8 cellular contexts compared by ENCODE assay signal in genomic region chr9:137034709-137035506, GRCh38. TPM values are rescaled to one million over a fixed set of nuclear protein-coding genes. Genes with fewer than 3 reads are reported as not detected.
DNase-seq lines count a peak whose midpoint lies in the region; ATAC-seq and TF ChIP-seq lines count a peak whose summit lies in the region.

No MANE protein-coding gene starts in this region.

- H3K4me3 ChIP-seq in GM12865 (ENCODE audit: low read depth, low read length) (peak overlapping the region; percentile 1; the same call in 1 of the 2 replicates), coronary artery (peak overlapping the region; percentile 30), lower leg skin (ENCODE audit: low read depth, poor library complexity, severe bottlenecking) (no peak overlapping the region)

- peak; percentile 56 for ATAC-seq in HG03196 (IDR thresholded peaks at IDR 0.05; ENCODE audit: unreplicated experiment)
- ATAC-seq in HG03280 (IDR thresholded peaks at IDR 0.05; ENCODE audit: unreplicated experiment): no peak

- intact Hi-C loops in lower leg skin (cut with DNase I; ENCODE audit: low total_unique reads): loop anchor here (5.0 kb wide), 1 partner anchor 253 kb away; no protein-coding TSS in a partner anchor

- TF ChIP-seq CTCF in GM12865 (IDR thresholded peaks at IDR 0.05; ENCODE audit: insufficient read depth, low read depth, low read length, missing control alignments) (peak; percentile 96), coronary artery (IDR thresholded peaks at IDR 0.05) (peak; percentile 90), lower leg skin (IDR thresholded peaks at IDR 0.05) (peak in 1 of 3 donors; percentile 79)

- no peak for TF ChIP-seq POLR2A in lower leg skin (IDR thresholded peaks at IDR 0.05)

- WGBS in lower leg skin, 2 donors: 11 to 19% methylated on average over 16 to 19 of the region's 24 CpGs

- DNase-seq in GM12865 (ENCODE audit: low read depth) (peak; percentile 94), NCI-H774 (lab: John Stamatoyannopoulos, UW) (peak; percentile 87), coronary artery (ENCODE audit: low spot score) (no peak), lower leg skin (ENCODE audit: low spot score in 2 of 2) (peak; percentile 68 to 96)
- DNase-seq in activated CD4-positive, alpha-beta T cell treated with anti-CD3 and anti-CD28 coated beads, Interleukin-2, amount 50 U/mL, for 24 hours (ENCODE audit: low read depth in 1 of 2, low spot score in 1 of 2): peak; percentile 77 to 83
- DNase-seq in stimulated activated CD4-positive, alpha-beta T cell treated with anti-CD3 and anti-CD28 coated beads, Interleukin-4, amount 100 ng/mL, for 4 hours: peak; percentile 81 to 88

- H3K27ac ChIP-seq in coronary artery: peak overlapping the region in 1 of 2 donors; percentile 30

RNA-seq across cellular contexts. Expression of gene FUT7, which starts 3.0 kb away (rescaled TPM):
- under 1 TPM in 2 of 4 donors, not detected in 2; 0.22 to 0.39 TPM for total RNA-seq in lower leg skin

RNA-seq across cellular contexts. Expression of gene ABCA2, which starts 6.9 kb away (rescaled TPM):
- 10 to 100 TPM; 18.2 to 27.6 (median 23.7) TPM for total RNA-seq in lower leg skin

RNA-seq across cellular contexts. Expression of gene NPDC1, which starts 11.1 kb away (rescaled TPM):
- 10 to 100 TPM; 29.1 to 63.9 (median 56.1) TPM for total RNA-seq in lower leg skin

RNA-seq across cellular contexts. Expression of gene ENTPD2, which starts 19.0 kb away (rescaled TPM):
- total RNA-seq in lower leg skin: 10 to 100 TPM; 10.1 to 14.7 (median 12.1) TPM

RNA-seq across cellular contexts. Expression of gene SAPCD2, which starts 35.4 kb away (rescaled TPM):
- total RNA-seq in lower leg skin: 10 to 100 TPM in 2 of 4 donors, 1 to 10 TPM in 2; 5.7 to 25.6 (median 13.7) TPM
